In genomic region chr4:159899596-159899995, GRCh38 we compare ENCODE assay signal across 28 cellular contexts.
"Had no signal": no experiment of that assay in that cellular context is flagged by ENCODE, and none has a peak within 500 bp of the region (broad histone marks: within the 10 kb centered on the region; RNA-seq: fewer than 3 reads in every experiment).

No MANE protein-coding gene starts in this region.

- H3K4me2 ChIP-seq: smooth muscle cell had no signal

- H3K4me1 Mint-ChIP-seq: activated naive CD4-positive, alpha-beta T cell treated with anti-CD3 and anti-CD28 coated beads, Interleukin-2, amount 10 ng/mL, durations not matched to agents 7 days and 5 days; activated naive CD8-positive, alpha-beta T cell treated with anti-CD3 and anti-CD28 coated beads, Interleukin-2, amount 10 ng/mL, durations not matched to agents 7 days and 5 days; naive B cell; nephron progenitor cell; stimulated activated memory B cell treated with anti-CD40 and anti-IgM and Interleukin-4, amounts not matched to agents 10 μg/mL and 1 μg/mL and 100 μg/mL, for 72 hours; stimulated activated naive CD8-positive, alpha-beta T cell treated with anti-CD3 and anti-CD28 coated beads, Interleukin-15, amount 100 ng/mL, for 72 hours had no signal

- H3K27ac Mint-ChIP-seq: activated CD4-positive, alpha-beta memory T cell treated with anti-CD3 and anti-CD28 coated beads for 36 hours; activated naive CD4-positive, alpha-beta T cell treated with anti-CD3 and anti-CD28 coated beads, Interleukin-2, amount 10 ng/mL, durations not matched to agents 7 days and 5 days; activated naive CD8-positive, alpha-beta T cell treated with anti-CD3 and anti-CD28 coated beads, Interleukin-2, amount 10 ng/mL, durations not matched to agents 7 days and 5 days; activated T-cell treated with anti-CD3 and anti-CD28 coated beads, Interleukin-2, amount 50 U/mL, for 24 hours; brain; naive B cell; nephron progenitor cell; stimulated activated memory B cell treated with anti-CD40 and anti-IgM and Interleukin-4, amounts not matched to agents 10 μg/mL and 1 μg/mL and 100 μg/mL, for 72 hours; stimulated activated naive CD8-positive, alpha-beta T cell treated with anti-CD3 and anti-CD28 coated beads, Interleukin-15, amount 100 ng/mL, for 72 hours; T-helper 2 cell treated with Interferon-gamma antibody and Interleukin-4, amounts not matched to agents 5 μg/mL and 100 μg/mL, for 36 hours had no signal

- H3K4me3 ChIP-seq: ascending aorta, esophagus muscularis mucosa, ovary, prostate gland, sigmoid colon, smooth muscle cell, upper lobe of left lung, vagina had no signal

- H3K27ac ChIP-seq: ascending aorta, esophagus muscularis mucosa, foreskin keratinocyte, ovary, prostate gland, sigmoid colon, upper lobe of left lung, vagina had no signal

- ATAC-seq: foreskin keratinocyte; left ventricle myocardium superior; stimulated activated memory B cell treated with anti-CD40 and anti-IgM and Interleukin-4, amounts not matched to agents 10 μg/mL and 1 μg/mL and 100 μg/mL, for 72 hours; stimulated activated naive CD8-positive, alpha-beta T cell treated with anti-CD3 and anti-CD28 coated beads, Interleukin-15, amount 100 ng/mL, for 72 hours had no signal

- H3K36me3 ChIP-seq: ascending aorta, esophagus muscularis mucosa, ovary, prostate gland, sigmoid colon, upper lobe of left lung, vagina had no signal

- H3K27me3 ChIP-seq: ascending aorta, esophagus muscularis mucosa, foreskin keratinocyte, ovary, sigmoid colon, upper lobe of left lung, vagina had no signal

- DNase-seq: activated CD4-positive, alpha-beta memory T cell treated with anti-CD3 and anti-CD28 coated beads for 36 hours; activated CD4-positive, alpha-beta T cell treated with anti-CD3 and anti-CD28 coated beads for 4 hours; activated CD8-positive, alpha-beta memory T cell treated with anti-CD3 and anti-CD28 coated beads, Interleukin-2, amount 50 U/mL, for 4 hours; activated gamma-delta T cell; activated naive CD4-positive, alpha-beta T cell treated with anti-CD3 and anti-CD28 coated beads, Interleukin-2, amount 10 ng/mL, durations not matched to agents 7 days and 5 days; activated naive CD8-positive, alpha-beta T cell treated with anti-CD3 and anti-CD28 coated beads, Interleukin-2, amount 10 ng/mL, durations not matched to agents 7 days and 5 days; activated T-cell treated with anti-CD3 and anti-CD28 coated beads, Interleukin-2, amount 50 U/mL, for 24 hours; foreskin keratinocyte; islet precursor cell; left ventricle myocardium superior; naive B cell; nephron progenitor cell; ovary; sigmoid colon; stimulated activated CD4-positive, alpha-beta T cell treated with anti-CD3 and anti-CD28 coated beads, Interleukin-1b, Interleukin-23, amount 100 ng/mL, for 48 hours; stimulated activated CD4-positive, alpha-beta T cell treated with anti-CD3 and anti-CD28 coated beads, Interleukin-4, amount 100 ng/mL, for 4 hours; stimulated activated CD8-positive, alpha-beta memory T cell treated with anti-CD3 and anti-CD28 coated beads, Interleukin-4, amount 100 ng/mL, for 48 hours; stimulated activated naive CD8-positive, alpha-beta T cell treated with anti-CD3 and anti-CD28 coated beads, Interleukin-15, amount 100 ng/mL, for 72 hours; substantia nigra; upper lobe of left lung had no signal

- H3K36me3 Mint-ChIP-seq: activated CD4-positive, alpha-beta memory T cell treated with anti-CD3 and anti-CD28 coated beads for 36 hours; activated naive CD4-positive, alpha-beta T cell treated with anti-CD3 and anti-CD28 coated beads, Interleukin-2, amount 10 ng/mL, durations not matched to agents 7 days and 5 days; activated naive CD8-positive, alpha-beta T cell treated with anti-CD3 and anti-CD28 coated beads, Interleukin-2, amount 10 ng/mL, durations not matched to agents 7 days and 5 days; brain; naive B cell; stimulated activated memory B cell treated with anti-CD40 and anti-IgM and Interleukin-4, amounts not matched to agents 10 μg/mL and 1 μg/mL and 100 μg/mL, for 72 hours had no signal

- H3K9me3 ChIP-seq: ascending aorta, esophagus muscularis mucosa, ovary, prostate gland, sigmoid colon, upper lobe of left lung, vagina had no signal

- H3K4me1 ChIP-seq: ascending aorta, esophagus muscularis mucosa, foreskin keratinocyte, prostate gland, sigmoid colon, upper lobe of left lung, vagina had no signal

- H3K9me3 Mint-ChIP-seq: activated CD4-positive, alpha-beta memory T cell treated with anti-CD3 and anti-CD28 coated beads for 36 hours; nephron progenitor cell; T-helper 2 cell treated with Interferon-gamma antibody and Interleukin-4, amounts not matched to agents 5 μg/mL and 100 μg/mL, for 36 hours had no signal

- H3K4me3 Mint-ChIP-seq: activated CD4-positive, alpha-beta memory T cell treated with anti-CD3 and anti-CD28 coated beads for 36 hours; activated naive CD4-positive, alpha-beta T cell treated with anti-CD3 and anti-CD28 coated beads, Interleukin-2, amount 10 ng/mL, durations not matched to agents 7 days and 5 days; activated naive CD8-positive, alpha-beta T cell treated with anti-CD3 and anti-CD28 coated beads, Interleukin-2, amount 10 ng/mL, durations not matched to agents 7 days and 5 days; activated T-cell treated with anti-CD3 and anti-CD28 coated beads, Interleukin-2, amount 50 U/mL, for 24 hours; brain; naive B cell; nephron progenitor cell; stimulated activated memory B cell treated with anti-CD40 and anti-IgM and Interleukin-4, amounts not matched to agents 10 μg/mL and 1 μg/mL and 100 μg/mL, for 72 hours; stimulated activated naive CD8-positive, alpha-beta T cell treated with anti-CD3 and anti-CD28 coated beads, Interleukin-15, amount 100 ng/mL, for 72 hours; T-helper 2 cell treated with Interferon-gamma antibody and Interleukin-4, amounts not matched to agents 5 μg/mL and 100 μg/mL, for 36 hours had no signal

- H3K27me3 Mint-ChIP-seq: activated CD4-positive, alpha-beta memory T cell treated with anti-CD3 and anti-CD28 coated beads for 36 hours; activated naive CD4-positive, alpha-beta T cell treated with anti-CD3 and anti-CD28 coated beads, Interleukin-2, amount 10 ng/mL, durations not matched to agents 7 days and 5 days; activated naive CD8-positive, alpha-beta T cell treated with anti-CD3 and anti-CD28 coated beads, Interleukin-2, amount 10 ng/mL, durations not matched to agents 7 days and 5 days; activated T-cell treated with anti-CD3 and anti-CD28 coated beads, Interleukin-2, amount 50 U/mL, for 24 hours; naive B cell; stimulated activated memory B cell treated with anti-CD40 and anti-IgM and Interleukin-4, amounts not matched to agents 10 μg/mL and 1 μg/mL and 100 μg/mL, for 72 hours; stimulated activated naive CD8-positive, alpha-beta T cell treated with anti-CD3 and anti-CD28 coated beads, Interleukin-15, amount 100 ng/mL, for 72 hours had no signal
